In genomic region chr2:65357095-65357958, GRCh38 we compare ENCODE assay signal across 9 cellular contexts.
DNase-seq lines count a peak whose midpoint lies in the region; ATAC-seq and TF ChIP-seq lines count a peak whose summit lies in the region.
"Had no signal": no experiment of that assay in that cellular context is flagged by ENCODE, and none has a peak within 500 bp of the region (broad histone marks: within the 10 kb centered on the region; RNA-seq: fewer than 3 reads in every experiment).

No MANE protein-coding gene starts in this region.

- peak; percentile 24 for ATAC-seq in GM18861 (IDR thresholded peaks at IDR 0.05; ENCODE audit: unreplicated experiment)
- ATAC-seq in GM21515 (IDR thresholded peaks at IDR 0.05; ENCODE audit: unreplicated experiment): peak; percentile 36
- ATAC-seq in HG03378 (IDR thresholded peaks at IDR 0.05; ENCODE audit: unreplicated experiment): peak; percentile 42

- POLR2A ChIA-PET in PC-9 (lab: Charles Lee; ENCODE audit: unreplicated experiment): interaction anchor here (0.5 to 0.6 kb wide), 2 partner anchors 148 to 834 kb away, joined by 3 to 5 read pairs; no protein-coding TSS in a partner anchor

- no peaks in the 10 kb centered on the region for H3K27me3 Mint-ChIP-seq in endodermal cell (ENCODE audit: insufficient read depth)

- no peak overlapping the region for H3K9ac ChIP-seq in endodermal cell (ENCODE audit: extremely low read depth, low read length, poor library complexity, severe bottlenecking)

- H3K9me3 ChIP-seq in endodermal cell (ENCODE audit: control insufficient read depth, low read length) (no peaks in the 10 kb centered on the region), PC-9 (ENCODE audit: insufficient read depth, low read depth) (no peaks in the 10 kb centered on the region)

- H3K4me3 ChIP-seq in endodermal cell (ENCODE audit: low read length): no peak overlapping the region
- no peak overlapping the region for H3K4me3 ChIP-seq in PC-9

- H3K27me3 ChIP-seq in endodermal cell (ENCODE audit: control insufficient read depth, insufficient read depth, low read length, poor library complexity, severe bottlenecking): no peaks in the 10 kb centered on the region
- H3K27me3 ChIP-seq in PC-9 (ENCODE audit: insufficient read depth, low read depth): no peaks in the 10 kb centered on the region

- WGBS in endodermal cell (ENCODE audit: insufficient coverage in 1 of 2, insufficient read length in 1 of 2), 2 experiments: 57 to 70% methylated on average over 4 to 9 of the region's 9 CpGs

- BruUV-seq in PC-9 (replicated peaks; lab: Mats Ljungman, UMichigan): no TSS peak

- DNase-seq in endodermal cell (no peak), PC-9 (no peak), HCEC 1CT (no peak), HT-29 (ENCODE audit: low spot score) (no peak)
- DNase-seq: NCI-H2029 treated with DMSO at 0.1 percent for 48 hours, occipital lobe had no signal

- CTCF ChIA-PET in PC-9 (lab: Charles Lee): no interaction called here

- peaks cover 11% of the 10 kb centered on the region; the same call in 1 of the 2 replicates for H3F3A ChIP-seq in PC-9 (ENCODE audit: insufficient read depth, low read depth)

- H3K4me2 ChIP-seq in PC-9: no peak overlapping the region

- intact Hi-C loops in PC-9 (cut with micrococcal nuclease; ENCODE audit: unreplicated experiment): no loop called here

- H3K4me3 Mint-ChIP-seq in endodermal cell: peak overlapping the region; percentile 2

- H3K27ac ChIP-seq in endodermal cell (ENCODE audit: low read depth, low read length): no peak overlapping the region
- no peak overlapping the region for H3K27ac ChIP-seq in PC-9

- H3K9me2 ChIP-seq in PC-9 (ENCODE audit: insufficient read depth): no peaks in the 10 kb centered on the region

- TF ChIP-seq CTCF in endodermal cell (conservative IDR thresholded peaks at IDR 0.05): no peak
- TF ChIP-seq CTCF in PC-9 (conservative IDR thresholded peaks at IDR 0.05): no peak

- no peaks in the 10 kb centered on the region for H3K9me3 Mint-ChIP-seq in endodermal cell

- peaks cover 89% of the 10 kb centered on the region for H3K79me2 ChIP-seq in PC-9 (ENCODE audit: low read depth)

- H3K4me1 ChIP-seq in endodermal cell (ENCODE audit: control insufficient read depth, insufficient read depth, low read length) (peaks cover 28% of the 10 kb centered on the region), PC-9 (replicated peaks; ENCODE audit: insufficient read depth) (peaks cover 20% of the 10 kb centered on the region)

- H2AFZ ChIP-seq in PC-9: no peak overlapping the region

- peaks cover 55% of the 10 kb centered on the region for H3K4me1 Mint-ChIP-seq in endodermal cell

- no peaks in the 10 kb centered on the region for H3K36me3 Mint-ChIP-seq in endodermal cell (ENCODE audit: low read depth)

- peaks cover 11% of the 10 kb centered on the region for H4K20me1 ChIP-seq in PC-9 (ENCODE audit: insufficient read depth)

- peak overlapping the region; percentile 40 for H3K27ac Mint-ChIP-seq in endodermal cell

- H3K36me3 ChIP-seq in endodermal cell (ENCODE audit: control insufficient read depth, insufficient read depth, low read length) (no peaks in the 10 kb centered on the region), PC-9 (ENCODE audit: low read depth) (no peaks in the 10 kb centered on the region; the same call in 1 of the 2 replicates)
